In genomic region chr5:43514816-43515677, GRCh38 we compare ENCODE assay signal across 8 cellular contexts. TPM values are rescaled to one million over a fixed set of nuclear protein-coding genes. Genes with fewer than 3 reads are reported as not detected.
DNase-seq lines count a peak whose midpoint lies in the region; ATAC-seq and TF ChIP-seq lines count a peak whose summit lies in the region.

C5orf34 (minus strand) TSS chr5:43515148; CDS start chr5:43509339, 5,809 bp downstream.

- peaks cover 7% of the 10 kb centered on the region; the same call in 1 of the 2 replicates for H3F3A ChIP-seq in SU-DHL-6 (ENCODE audit: insufficient read depth)

- no peak within 1 kb of the TSS for H4K91ac ChIP-seq in trophoblast cell (ENCODE audit: low read depth, low read length)

- H3K9ac ChIP-seq in SU-DHL-6 (ENCODE audit: low read length): peak within 1 kb of the TSS; percentile 89
- peak within 1 kb of the TSS; percentile 82 for H3K9ac ChIP-seq in trophoblast cell (ENCODE audit: low read length)

- ATAC-seq in HG02763 (IDR thresholded peaks at IDR 0.05; ENCODE audit: unreplicated experiment): peak; percentile 100
- ATAC-seq in activated naive CD8-positive, alpha-beta T cell treated with anti-CD3 and anti-CD28 coated beads, Interleukin-2, amount 50 U/mL, for 24 hours: peak; percentile 98

- H2AK5ac ChIP-seq in trophoblast cell (ENCODE audit: low read length): no peak within 1 kb of the TSS

- H4K20me1 ChIP-seq in SU-DHL-6 (ENCODE audit: low read depth, low read length): no peaks in the 10 kb centered on the region

- peaks cover 28% of the 10 kb centered on the region for H3K79me2 ChIP-seq in SU-DHL-6 (ENCODE audit: insufficient read depth, low read length)
- no peaks in the 10 kb centered on the region for H3K79me2 ChIP-seq in trophoblast cell (ENCODE audit: control insufficient read depth, insufficient read depth, low read length, poor library complexity)

- no peak within 1 kb of the TSS for H2BK12ac ChIP-seq in trophoblast cell (ENCODE audit: low read length)

- peak within 1 kb of the TSS; percentile 35 for H3K14ac ChIP-seq in trophoblast cell (ENCODE audit: low read length)

- peak within 1 kb of the TSS; percentile 35 for H4K12ac ChIP-seq in trophoblast cell (ENCODE audit: low read depth, low read length)

- H3K79me1 ChIP-seq in trophoblast cell (ENCODE audit: low read length): peaks cover 3% of the 10 kb centered on the region

- WGBS in trophoblast cell (ENCODE audit: extremely low coverage, insufficient coverage, insufficient read length): no CpG with 5 or more reads among the region's 35 CpGs
- WGBS in transverse colon (ENCODE audit: low coverage in 1 of 2), 2 donors: 0 to 1% methylated on average over 12 to 35 of the region's 35 CpGs

- H3K18ac ChIP-seq in trophoblast cell (ENCODE audit: low read length): peak within 1 kb of the TSS; percentile 33

- no peak for TF ChIP-seq CTCF in GM12875 (IDR thresholded peaks at IDR 0.05; ENCODE audit: borderline replicate concordance, insufficient read depth, low read depth, low read length)
- no peak for TF ChIP-seq CTCF in SU-DHL-6 (IDR thresholded peaks at IDR 0.05; ENCODE audit: insufficient read depth, low read length, poor library complexity, severe bottlenecking)
- TF ChIP-seq CTCF in transverse colon (IDR thresholded peaks at IDR 0.05): peak in 1 of 5 experiments; percentile 30

- peaks cover 14% of the 10 kb centered on the region for H3K36me3 Mint-ChIP-seq in activated naive CD8-positive, alpha-beta T cell treated with anti-CD3 and anti-CD28 coated beads, Interleukin-2, amount 50 U/mL, for 24 hours (ENCODE audit: low read depth)

- H3K4me1 Mint-ChIP-seq in activated naive CD8-positive, alpha-beta T cell treated with anti-CD3 and anti-CD28 coated beads, Interleukin-2, amount 50 U/mL, for 24 hours: peaks cover 28% of the 10 kb centered on the region

- no peaks in the 10 kb centered on the region for H3K9me2 ChIP-seq in SU-DHL-6 (replicated peaks; ENCODE audit: insufficient read depth, low read length)

- H3K27me3 ChIP-seq in SU-DHL-6 (ENCODE audit: low read length) (no peaks in the 10 kb centered on the region), trophoblast cell (ENCODE audit: insufficient read depth, low read length) (no peaks in the 10 kb centered on the region), transverse colon (no peaks in the 10 kb centered on the region)

- H3K4me3 Mint-ChIP-seq in activated naive CD8-positive, alpha-beta T cell treated with anti-CD3 and anti-CD28 coated beads, Interleukin-2, amount 50 U/mL, for 24 hours: peak within 1 kb of the TSS; percentile 91

- no peak within 1 kb of the TSS for H3K4ac ChIP-seq in trophoblast cell (ENCODE audit: low read depth, low read length)

- peak; percentile 95 to 99 (median 98) for DNase-seq in NCI-H1417 (lab: John Stamatoyannopoulos, UW)
- peak; percentile 98 for DNase-seq in activated naive CD8-positive, alpha-beta T cell treated with anti-CD3 and anti-CD28 coated beads, Interleukin-2, amount 50 U/mL, for 24 hours
- peak; percentile 98 for DNase-seq in cardiac septum (ENCODE audit: low spot score)
- DNase-seq in trophoblast cell: peak; percentile 98 to 99
- peak; percentile 98 for DNase-seq in transverse colon

- H4K8ac ChIP-seq in trophoblast cell (ENCODE audit: low read depth, low read length): peak within 1 kb of the TSS; percentile 86

- H2AFZ ChIP-seq in SU-DHL-6 (ENCODE audit: low read depth, low read length, severe bottlenecking) (peak within 1 kb of the TSS; percentile 89), trophoblast cell (ENCODE audit: insufficient read depth, low read length, poor library complexity) (peak within 1 kb of the TSS; percentile 58)

- no peak within 1 kb of the TSS for H3K23ac ChIP-seq in trophoblast cell (ENCODE audit: low read length)

- peak within 1 kb of the TSS; percentile 84 for H3K27ac ChIP-seq in SU-DHL-6 (ENCODE audit: low read depth, low read length)
- peak within 1 kb of the TSS; percentile 50 for H3K27ac ChIP-seq in trophoblast cell (ENCODE audit: low read depth, low read length)
- H3K27ac ChIP-seq in transverse colon: peak within 1 kb of the TSS; percentile 85 to 92 (median 88)

- intact Hi-C loops in cardiac septum (cut with DNase I) (loop anchor here (1.0 to 5.0 kb wide), 2 partner anchors 31 to 42 kb away; partner anchors contain the start of gene PAIP1), transverse colon (cut with DNase I; ENCODE audit: low total_unique reads) (no loop called here)

- H3K36me3 ChIP-seq in SU-DHL-6 (ENCODE audit: low read length) (no peaks in the 10 kb centered on the region), trophoblast cell (ENCODE audit: control insufficient read depth in 1 of 2, insufficient read depth in 2 of 2, low read length in 2 of 2) (peaks cover 0 to 3% of the 10 kb centered on the region in 2 experiments), transverse colon (no peaks in the 10 kb centered on the region)

- peak within 1 kb of the TSS; percentile 95 for H3K27ac Mint-ChIP-seq in activated naive CD8-positive, alpha-beta T cell treated with anti-CD3 and anti-CD28 coated beads, Interleukin-2, amount 50 U/mL, for 24 hours

- peak; percentile 79 for TF ChIP-seq POLR2A in transverse colon (IDR thresholded peaks at IDR 0.05)

- peak within 1 kb of the TSS; percentile 75 for H2BK5ac ChIP-seq in trophoblast cell (ENCODE audit: low read depth, low read length, poor library complexity)

- in situ Hi-C loops in transverse colon (cut with MboI; ENCODE audit: low pct_ligation_motif_present in 1 of 4, low pct_unique_long_range_greater_than_20kb in 1 of 4, low sequenced_read_pairs in 3 of 4): no loop called here

- H3K4me2 ChIP-seq in SU-DHL-6 (ENCODE audit: low read depth, low read length, poor library complexity, severe bottlenecking) (peak within 1 kb of the TSS; percentile 96), trophoblast cell (ENCODE audit: low read length) (peak within 1 kb of the TSS; percentile 77)

- TF ChIP-seq EP300 in transverse colon (IDR thresholded peaks at IDR 0.05; ENCODE audit: low read depth): no peak

- H3K9me3 Mint-ChIP-seq in activated naive CD8-positive, alpha-beta T cell treated with anti-CD3 and anti-CD28 coated beads, Interleukin-2, amount 50 U/mL, for 24 hours: no peaks in the 10 kb centered on the region

- H3K4me3 ChIP-seq in GM12875 (ENCODE audit: low read depth, low read length) (peak within 1 kb of the TSS; percentile 77), SU-DHL-6 (ENCODE audit: insufficient read depth, low read length, poor library complexity, severe bottlenecking) (peak within 1 kb of the TSS; percentile 86), trophoblast cell (ENCODE audit: low read depth, low read length) (peak within 1 kb of the TSS; percentile 72), transverse colon (peak within 1 kb of the TSS; percentile 31 to 84 (median 54))

- H2BK120ac ChIP-seq in trophoblast cell (ENCODE audit: insufficient read depth, low read length, poor library complexity): peak within 1 kb of the TSS; percentile 55

- no peaks in the 10 kb centered on the region for H3K27me3 Mint-ChIP-seq in activated naive CD8-positive, alpha-beta T cell treated with anti-CD3 and anti-CD28 coated beads, Interleukin-2, amount 50 U/mL, for 24 hours

- peaks cover 0 to 2% of the 10 kb centered on the region in 2 experiments for H3K4me1 ChIP-seq in trophoblast cell (ENCODE audit: control insufficient read depth in 1 of 2, insufficient read depth in 2 of 2, low read length in 2 of 2)
- H3K4me1 ChIP-seq in transverse colon: peaks cover 7 to 24% (median 14%) of the 10 kb centered on the region in 4 donors

- H3K9me3 ChIP-seq in SU-DHL-6 (ENCODE audit: insufficient read depth, low read length): no peaks in the 10 kb centered on the region
- no peaks in the 10 kb centered on the region for H3K9me3 ChIP-seq in trophoblast cell (ENCODE audit: insufficient read depth, low read depth, low read length)
- H3K9me3 ChIP-seq in transverse colon: no peaks in the 10 kb centered on the region

RNA-seq across cellular contexts. Expression of gene C5orf34, which starts in this region (rescaled TPM):
- 0.22 TPM for total RNA-seq in cardiac septum
- polyA plus RNA-seq in trophoblast cell (2013): 4.2 and 4.5 TPM in 2 replicates
- total RNA-seq in transverse colon: 1 to 10 TPM in 2 of 4 donors, under 1 TPM in 1, not detected in 1; 0.55 to 4.0 (median 3.2) TPM

Comparison
In these comparisons a context has a peak if more than half of its experiments do, and no peak if none do; other contexts are left out.
1. Peak in every context shown above with its lines: DNase-seq, ATAC-seq, H3K4me3 ChIP-seq and H3K27ac ChIP-seq.
2. Peak in DNase-seq in cardiac septum; RNA of the gene not detected or under 1 TPM.